In the genomic region with DNA sequence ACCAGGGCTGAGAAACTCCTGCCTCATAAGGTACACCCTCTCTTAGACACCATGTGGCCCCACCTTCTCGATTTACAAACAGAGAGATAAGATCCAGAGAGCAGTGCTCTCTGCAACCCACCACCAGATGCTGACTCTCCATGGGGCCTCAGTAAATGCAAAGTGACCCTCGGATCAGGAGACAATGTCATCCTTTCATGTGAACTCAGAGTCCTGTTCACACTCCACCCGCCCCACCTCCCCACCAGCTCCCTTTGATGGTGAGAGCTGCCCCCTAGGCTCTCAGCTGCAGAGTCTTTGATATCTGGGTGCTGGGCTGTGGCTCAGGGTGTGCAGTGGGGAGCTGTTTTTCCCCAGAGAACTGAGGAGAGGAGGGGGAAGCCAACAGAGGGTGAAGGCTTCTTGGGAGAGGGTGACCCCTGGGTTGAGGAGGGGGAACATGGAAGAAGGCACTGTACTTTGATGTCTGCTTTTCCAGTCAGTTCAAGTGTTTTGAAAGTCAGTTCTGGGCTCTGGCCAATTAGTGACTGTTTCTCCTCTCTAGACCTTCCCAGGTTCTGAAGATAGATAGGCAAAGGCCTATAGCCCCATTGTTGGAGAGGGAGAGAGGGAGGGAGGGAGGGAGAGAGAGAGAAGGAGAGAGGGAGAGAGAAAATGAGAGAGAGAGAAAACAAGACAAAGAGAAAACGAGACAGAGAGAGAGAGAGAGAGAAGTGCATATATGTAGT, we compare ENCODE assay signal across 1 cellular context.
TF ChIP-seq lines count a peak whose summit lies in the region.

No MANE protein-coding gene starts in this region.

TF ChIP-seq in HEK293, 187 proteins besides CTCF, POLR2A, EP300 and RAD21 (continued from another document):
- TF ChIP-seq, protein P1, sequence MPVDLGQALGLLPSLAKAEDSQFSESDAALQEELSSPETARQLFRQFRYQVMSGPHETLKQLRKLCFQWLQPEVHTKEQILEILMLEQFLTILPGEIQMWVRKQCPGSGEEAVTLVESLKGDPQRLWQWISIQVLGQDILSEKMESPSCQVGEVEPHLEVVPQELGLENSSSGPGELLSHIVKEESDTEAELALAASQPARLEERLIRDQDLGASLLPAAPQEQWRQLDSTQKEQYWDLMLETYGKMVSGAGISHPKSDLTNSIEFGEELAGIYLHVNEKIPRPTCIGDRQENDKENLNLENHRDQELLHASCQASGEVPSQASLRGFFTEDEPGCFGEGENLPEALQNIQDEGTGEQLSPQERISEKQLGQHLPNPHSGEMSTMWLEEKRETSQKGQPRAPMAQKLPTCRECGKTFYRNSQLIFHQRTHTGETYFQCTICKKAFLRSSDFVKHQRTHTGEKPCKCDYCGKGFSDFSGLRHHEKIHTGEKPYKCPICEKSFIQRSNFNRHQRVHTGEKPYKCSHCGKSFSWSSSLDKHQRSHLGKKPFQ (tag by site-specific recombination; IDR thresholded peaks at IDR 0.05) = 0 out of 2 replicates have a peak, but pooled peaks have one; percentile 29
- no peak for TF ChIP-seq ZNF19 (tag by site-specific recombination; IDR thresholded peaks at IDR 0.05; ENCODE audit: low read depth)
